30 cellular contexts compared by ENCODE assay signal in genomic region chr3:193553606-193554005, GRCh38. TPM values are rescaled to one million over a fixed set of nuclear protein-coding genes. Genes with fewer than 3 reads are reported as not detected.
DNase-seq lines count a peak whose midpoint lies in the region; ATAC-seq, FAIRE-seq and TF ChIP-seq lines count a peak whose summit lies in the region.
"Had no signal": no experiment of that assay in that cellular context is flagged by ENCODE, and none has a peak within 500 bp of the region (broad histone marks: within the 10 kb centered on the region; RNA-seq: fewer than 3 reads in every experiment).

No MANE protein-coding gene starts in this region.

- WGBS in pancreas, 2 donors: 36 to 37% methylated on average over 1 of the region's 1 CpG

- H3K9me3 ChIP-seq in pancreas: no peaks in the 10 kb centered on the region
- H3K9me3 ChIP-seq: esophagus muscularis mucosa, HAP-1, heart left ventricle, mucosa of descending colon, SK-N-SH had no signal

- FAIRE-seq in pancreas (lab: Jason Lieb, UNC): no peak
- FAIRE-seq: A204.1, astrocyte had no signal

- DNase-seq in NCI-H526 (lab: John Stamatoyannopoulos, UW): peak; percentile 4 to 32
- no peak for DNase-seq in NCI-H526 treated with DMSO at 0.1 percent for 48 hours (lab: John Stamatoyannopoulos, UW)
- no peak for DNase-seq in dorsolateral prefrontal cortex
- no peak for DNase-seq in pancreas
- no peak for DNase-seq in effector CD4-positive, alpha-beta T cell
- DNase-seq in activated CD4-positive, alpha-beta T cell treated with anti-CD3 and anti-CD28 coated beads, Interleukin-2, amount 10 ng/mL, durations not matched to agents 24 days and 14 days: no peak
- no peak for DNase-seq in HCEC 1CT
- DNase-seq: activated CD4-positive, alpha-beta T cell treated with anti-CD3 and anti-CD28 coated beads, Interleukin-2, amount 50 U/mL, for 48 hours; activated T-cell treated with anti-CD3 and anti-CD28 coated beads, Interleukin-2, amount 50 U/mL, for 72 hours; central memory CD4-positive, alpha-beta T cell; endodermal cell; foreskin keratinocyte; heart left ventricle; IMR-90; mucosa of descending colon; MV-4-11; NCI-H510A; NK-92 treated with Interleukin-12 subunit alpha and Interleukin-12 subunit beta, amount 100 ng/mL, for 24 hours; occipital lobe; SK-N-SH; T-helper 17 cell had no signal

- H3K4me3 ChIP-seq in dorsolateral prefrontal cortex (peak overlapping the region in 51 of 59 donors; percentile 1 to 61 (median 34)), pancreas (peak overlapping the region in 2 of 4 donors; percentile 19 to 23)
- H3K4me3 ChIP-seq: esophagus muscularis mucosa, HAP-1, heart left ventricle, mucosa of descending colon had no signal

- no peak overlapping the region for H3K27ac Mint-ChIP-seq in activated CD4-positive, alpha-beta T cell treated with anti-CD3 and anti-CD28 coated beads, Interleukin-2, amount 10 ng/mL, durations not matched to agents 24 days and 14 days
- H3K27ac Mint-ChIP-seq: activated T-cell treated with anti-CD3 and anti-CD28 coated beads, Interleukin-2, amount 50 U/mL, for 72 hours; endodermal cell; natural killer cell treated with Interleukin-12 subunit alpha and Interleukin-12 subunit beta and Interleukin-15 and Interleukin-18, amount 100 ng/mL, for 72 hours; stimulated activated effector memory CD8-positive, alpha-beta T cell treated with anti-CD3 and anti-CD28 coated beads, Interleukin-12 subunit alpha, Interleukin-12 subunit beta, amount 100 ng/mL, for 72 hours; T-helper 17 cell had no signal

- no peak for TF ChIP-seq CTCF in dorsolateral prefrontal cortex (IDR thresholded peaks at IDR 0.05 in 54 of 56, conservative IDR thresholded peaks at IDR 0.05 in 2 of 56; ENCODE audit: low read depth in 1 of 56, partially characterized antibody in 56 of 56)
- no peak for TF ChIP-seq CTCF in pancreas (IDR thresholded peaks at IDR 0.05)

- H3K27ac ChIP-seq in dorsolateral prefrontal cortex (peak overlapping the region in 51 of 59 donors; percentile 2 to 79 (median 51)), pancreas (peak overlapping the region in 3 of 4 donors; percentile 3 to 68 (median 65))
- H3K27ac ChIP-seq: esophagus muscularis mucosa, foreskin keratinocyte, heart left ventricle had no signal

- intact Hi-C loops in dorsolateral prefrontal cortex (cut with DNase I): no loop called here
- intact Hi-C loops in pancreas (cut with DNase I): no loop called here
- intact Hi-C loops in activated CD4-positive, alpha-beta T cell treated with anti-CD3 and anti-CD28 coated beads, Interleukin-2, amount 10 ng/mL, durations not matched to agents 24 days and 14 days (cut with micrococcal nuclease): no loop called here

- H3K36me3 Mint-ChIP-seq in activated CD4-positive, alpha-beta T cell treated with anti-CD3 and anti-CD28 coated beads, Interleukin-2, amount 10 ng/mL, durations not matched to agents 24 days and 14 days (ENCODE audit: low read depth): no peaks in the 10 kb centered on the region
- H3K36me3 Mint-ChIP-seq: natural killer cell treated with Interleukin-12 subunit alpha and Interleukin-12 subunit beta and Interleukin-15 and Interleukin-18, amount 100 ng/mL, for 72 hours; stimulated activated effector memory CD8-positive, alpha-beta T cell treated with anti-CD3 and anti-CD28 coated beads, Interleukin-12 subunit alpha, Interleukin-12 subunit beta, amount 100 ng/mL, for 72 hours had no signal

- H3K9me3 Mint-ChIP-seq in activated CD4-positive, alpha-beta T cell treated with anti-CD3 and anti-CD28 coated beads, Interleukin-2, amount 10 ng/mL, durations not matched to agents 24 days and 14 days: no peaks in the 10 kb centered on the region
- H3K9me3 Mint-ChIP-seq: activated T-cell treated with anti-CD3 and anti-CD28 coated beads, Interleukin-2, amount 50 U/mL, for 72 hours; endodermal cell; natural killer cell treated with Interleukin-12 subunit alpha and Interleukin-12 subunit beta and Interleukin-15 and Interleukin-18, amount 100 ng/mL, for 72 hours; stimulated activated effector memory CD8-positive, alpha-beta T cell treated with anti-CD3 and anti-CD28 coated beads, Interleukin-12 subunit alpha, Interleukin-12 subunit beta, amount 100 ng/mL, for 72 hours had no signal

- ATAC-seq in pancreas (peak in 2 of 4 donors; percentile 19 to 23), HG03039 (IDR thresholded peaks at IDR 0.05; ENCODE audit: unreplicated experiment) (no peak)
- ATAC-seq: activated CD4-positive, CD25-positive, alpha-beta regulatory T cell treated with anti-CD3 and anti-CD28 coated beads, Interleukin-2, amount 50 U/mL, for 24 hours; activated T-cell treated with anti-CD3 and anti-CD28 coated beads, Interleukin-2, amount 50 U/mL, for 72 hours; foreskin keratinocyte; mucosa of descending colon; natural killer cell treated with Interleukin-12 subunit alpha and Interleukin-12 subunit beta and Interleukin-15 and Interleukin-18, amount 100 ng/mL, for 72 hours; stimulated activated effector memory CD8-positive, alpha-beta T cell treated with anti-CD3 and anti-CD28 coated beads, Interleukin-12 subunit alpha, Interleukin-12 subunit beta, amount 100 ng/mL, for 72 hours; T-helper 17 cell had no signal

- peaks cover 3 to 23% (median 23%) of the 10 kb centered on the region in 3 donors for H3K4me1 ChIP-seq in pancreas
- H3K4me1 ChIP-seq: esophagus muscularis mucosa, foreskin keratinocyte, heart left ventricle had no signal

- no peaks in the 10 kb centered on the region for H3K4me1 Mint-ChIP-seq in activated CD4-positive, alpha-beta T cell treated with anti-CD3 and anti-CD28 coated beads, Interleukin-2, amount 10 ng/mL, durations not matched to agents 24 days and 14 days
- H3K4me1 Mint-ChIP-seq: stimulated activated effector memory CD8-positive, alpha-beta T cell treated with anti-CD3 and anti-CD28 coated beads, Interleukin-12 subunit alpha, Interleukin-12 subunit beta, amount 100 ng/mL, for 72 hours; T-helper 17 cell had no signal

- no peaks in the 10 kb centered on the region for H3K36me3 ChIP-seq in pancreas
- H3K36me3 ChIP-seq: esophagus muscularis mucosa, HAP-1, heart left ventricle had no signal

- no peaks in the 10 kb centered on the region for H3K27me3 Mint-ChIP-seq in activated CD4-positive, alpha-beta T cell treated with anti-CD3 and anti-CD28 coated beads, Interleukin-2, amount 10 ng/mL, durations not matched to agents 24 days and 14 days
- H3K27me3 Mint-ChIP-seq: natural killer cell treated with Interleukin-12 subunit alpha and Interleukin-12 subunit beta and Interleukin-15 and Interleukin-18, amount 100 ng/mL, for 72 hours had no signal

- no peaks in the 10 kb centered on the region for H3K27me3 ChIP-seq in dorsolateral prefrontal cortex
- H3K27me3 ChIP-seq in pancreas: no peaks in the 10 kb centered on the region
- H3K27me3 ChIP-seq: esophagus muscularis mucosa, heart left ventricle had no signal

- no peak overlapping the region for H3K4me3 Mint-ChIP-seq in activated CD4-positive, alpha-beta T cell treated with anti-CD3 and anti-CD28 coated beads, Interleukin-2, amount 10 ng/mL, durations not matched to agents 24 days and 14 days
- H3K4me3 Mint-ChIP-seq: activated T-cell treated with anti-CD3 and anti-CD28 coated beads, Interleukin-2, amount 50 U/mL, for 72 hours; endodermal cell; natural killer cell treated with Interleukin-12 subunit alpha and Interleukin-12 subunit beta and Interleukin-15 and Interleukin-18, amount 100 ng/mL, for 72 hours; stimulated activated effector memory CD8-positive, alpha-beta T cell treated with anti-CD3 and anti-CD28 coated beads, Interleukin-12 subunit alpha, Interleukin-12 subunit beta, amount 100 ng/mL, for 72 hours; T-helper 17 cell had no signal

RNA-seq across cellular contexts. Expression of gene ATP13A4, which starts 1.1 kb away (rescaled TPM):
- total RNA-seq in dorsolateral prefrontal cortex (100 to 1,000 TPM in 3 of 120 experiments, 10 to 100 TPM in 117; 20.4 to 151 (median 48.2) TPM), pancreas (10 to 100 TPM in 3 of 6 donors, 1 to 10 TPM in 3; 6.7 to 15.7 (median 9.8) TPM)
- polyA plus RNA-seq in pancreas: 10 to 100 TPM in 1 of 2 donors, 1 to 10 TPM in 1; 5.7 to 13.3 TPM
- 0.88 and 2.1 TPM in 2 replicates for total RNA-seq in activated CD4-positive, alpha-beta T cell treated with anti-CD3 and anti-CD28 coated beads, Interleukin-2, amount 10 ng/mL, durations not matched to agents 24 days and 14 days
- total RNA-seq: foreskin keratinocyte, lung microvascular endothelial cell had no signal
- polyA plus RNA-seq: foreskin keratinocyte, heart left ventricle, IMR-90 had no signal

RNA-seq across cellular contexts. Expression of gene OPA1, which starts 39.4 kb away (rescaled TPM):
- 100 to 1,000 TPM in 105 of 120 experiments, 10 to 100 TPM in 15; 66.6 to 180 (median 124) TPM for total RNA-seq in dorsolateral prefrontal cortex
- 10 to 100 TPM; 23.3 to 31.7 (median 25.3) TPM for total RNA-seq in pancreas
- polyA plus RNA-seq in pancreas: 10 to 100 TPM in 1 of 2 donors, 1 to 10 TPM in 1; 6.3 to 13.7 TPM
- total RNA-seq in activated CD4-positive, alpha-beta T cell treated with anti-CD3 and anti-CD28 coated beads, Interleukin-2, amount 10 ng/mL, durations not matched to agents 24 days and 14 days: 91.2 and 92.2 TPM in 2 replicates

Comparison
In these comparisons a context has a peak if more than half of its experiments do, and no peak if none do; other contexts are left out.
1. DNase-seq: peak in NCI-H526 (2 of 2); none in NCI-H526 treated with DMSO at 0.1 percent for 48 hours (single experiment), dorsolateral prefrontal cortex (0 of 10), pancreas (0 of 6), effector CD4-positive, alpha-beta T cell (single experiment), activated CD4-positive, alpha-beta T cell treated with anti-CD3 and anti-CD28 coated beads, Interleukin-2, amount 10 ng/mL, durations not matched to agents 24 days and 14 days (single experiment) and HCEC 1CT (single experiment).